Comparison of ENCODE assay signal across 22 cellular contexts in genomic region chr19:20787766-20788165, GRCh38. TPM values are rescaled to one million over a fixed set of nuclear protein-coding genes. Genes with fewer than 3 reads are reported as not detected.
A peak's percentile ranks its signal among the peaks of the same experiment; 100 is the strongest.
DNase-seq lines count a peak whose midpoint lies in the region; ATAC-seq, FAIRE-seq and TF ChIP-seq lines count a peak whose summit lies in the region.
"Had no signal": no experiment of that assay in that cellular context is flagged by ENCODE, and none has a peak within 500 bp of the region (broad histone marks: within the 10 kb centered on the region; RNA-seq: fewer than 3 reads in every experiment).

No MANE protein-coding gene starts in this region.

- intact Hi-C loops in activated naive CD4-positive, alpha-beta T cell treated with anti-CD3 and anti-CD28 coated beads for 36 hours (cut with micrococcal nuclease), result no loop called here
- intact Hi-C loops in activated B cell treated with CpG ODN at 0.5 μM for 24 hours (cut with micrococcal nuclease), result no loop called here
- intact Hi-C loops in HepG2 (cut with micrococcal nuclease; ENCODE audit: unreplicated experiment), result no loop called here

- no peaks in the 10 kb centered on the region for H3K79me2 ChIP-seq in HepG2 (ENCODE audit: insufficient read depth, low read length)

- BruUV-seq in HepG2 (replicated peaks; lab: Mats Ljungman, UMichigan), result no TSS peak

- TF ChIP-seq EP300 in HepG2 (IDR thresholded peaks at IDR 0.05; ENCODE audit: low read depth in 2 of 2, low read length in 2 of 2) (no peak), HepG2 (CRISPR knock-in tag; IDR thresholded peaks at IDR 0.05; ENCODE audit: borderline replicate concordance) (no peak)

- peaks cover 44% of the 10 kb centered on the region for H3K9me3 Mint-ChIP-seq in activated naive CD4-positive, alpha-beta T cell treated with anti-CD3 and anti-CD28 coated beads for 36 hours
- H3K9me3 Mint-ChIP-seq in activated B cell treated with CpG ODN at 0.5 μM for 24 hours, result peaks cover 20% of the 10 kb centered on the region
- H3K9me3 Mint-ChIP-seq in stimulated activated memory B cell treated with anti-CD40 and anti-IgM and Interleukin-4, amounts not matched to agents 10 μg/mL and 1 μg/mL and 100 μg/mL, for 72 hours, result peaks cover 10% of the 10 kb centered on the region
- peaks cover 64% of the 10 kb centered on the region for H3K9me3 Mint-ChIP-seq in activated naive CD8-positive, alpha-beta T cell treated with anti-CD3 and anti-CD28 coated beads, Interleukin-2, amount 50 U/mL, for 24 hours

- TF ChIP-seq CTCF in GM12865 (IDR thresholded peaks at IDR 0.05; ENCODE audit: insufficient read depth, low read depth, low read length, missing control alignments), result no peak
- no peak for TF ChIP-seq CTCF in activated B cell treated with CpG ODN at 0.5 μM for 24 hours (IDR thresholded peaks at IDR 0.05)
- TF ChIP-seq CTCF in HepG2 (CRISPR knock-in tag; IDR thresholded peaks at IDR 0.05), result no peak

- H3K27me3 Mint-ChIP-seq in activated naive CD4-positive, alpha-beta T cell treated with anti-CD3 and anti-CD28 coated beads for 36 hours (ENCODE audit: low read depth), result no peaks in the 10 kb centered on the region
- no peaks in the 10 kb centered on the region for H3K27me3 Mint-ChIP-seq in activated B cell treated with CpG ODN at 0.5 μM for 24 hours
- H3K27me3 Mint-ChIP-seq in stimulated activated memory B cell treated with anti-CD40 and anti-IgM and Interleukin-4, amounts not matched to agents 10 μg/mL and 1 μg/mL and 100 μg/mL, for 72 hours, result no peaks in the 10 kb centered on the region
- no peaks in the 10 kb centered on the region for H3K27me3 Mint-ChIP-seq in activated naive CD8-positive, alpha-beta T cell treated with anti-CD3 and anti-CD28 coated beads, Interleukin-2, amount 50 U/mL, for 24 hours
- H3K27me3 Mint-ChIP-seq: CD4-positive, alpha-beta memory T cell had no signal

- peak; percentile 24 for DNase-seq in activated naive CD4-positive, alpha-beta T cell treated with anti-CD3 and anti-CD28 coated beads for 36 hours
- no peak for DNase-seq in activated naive CD4-positive, alpha-beta T cell (lab: John Stamatoyannopoulos, UW)
- DNase-seq in GM12865 (ENCODE audit: low read depth) (peak; percentile 42), activated B cell treated with CpG ODN at 0.5 μM for 24 hours (no peak), HepG2 (ENCODE audit: low spot score) (no peak)
- no peak for DNase-seq in activated naive CD8-positive, alpha-beta T cell treated with anti-CD3 and anti-CD28 coated beads, Interleukin-2, amount 50 U/mL, for 24 hours
- DNase-seq: CD4-positive, alpha-beta memory T cell; GF-D8; GM23248; H9; HFFc6; KBM-7; NCI-H1092; NCI-H1436; NCI-H1930; NCI-H2227 treated with DMSO at 0.1 percent for 48 hours; NCI-H510A treated with DMSO at 0.1 percent for 48 hours; NCI-H748 treated with DMSO at 0.1 percent for 48 hours; SIG-M5; SK-N-SH had no signal

- no peak overlapping the region for H3K27ac Mint-ChIP-seq in activated naive CD4-positive, alpha-beta T cell treated with anti-CD3 and anti-CD28 coated beads for 36 hours
- H3K27ac Mint-ChIP-seq in activated B cell treated with CpG ODN at 0.5 μM for 24 hours, result peak overlapping the region; percentile 46
- no peak overlapping the region for H3K27ac Mint-ChIP-seq in stimulated activated memory B cell treated with anti-CD40 and anti-IgM and Interleukin-4, amounts not matched to agents 10 μg/mL and 1 μg/mL and 100 μg/mL, for 72 hours
- no peak overlapping the region for H3K27ac Mint-ChIP-seq in activated naive CD8-positive, alpha-beta T cell treated with anti-CD3 and anti-CD28 coated beads, Interleukin-2, amount 50 U/mL, for 24 hours
- H3K27ac Mint-ChIP-seq: CD4-positive, alpha-beta memory T cell; H9; HFFc6 had no signal

- H3K4me1 ChIP-seq in HepG2 (ENCODE audit: insufficient read depth, low read length), result no peaks in the 10 kb centered on the region

- peaks cover 0 to under 1% of the 10 kb centered on the region in 2 experiments; a peak in 1 of 5 replicates for H3K36me3 ChIP-seq in HepG2 (replicated peaks in 1 of 2; ENCODE audit: control insufficient read depth in 1 of 2, insufficient read depth in 2 of 2, low read length in 2 of 2)

- FAIRE-seq in HepG2 (lab: Jason Lieb, UNC), result no peak
- FAIRE-seq: GM12891 had no signal

- CTCF ChIA-PET in activated naive CD4-positive, alpha-beta T cell treated with anti-CD3 and anti-CD28 coated beads for 36 hours (lab: Charles Lee), result no interaction called here
- CTCF ChIA-PET in activated B cell treated with CpG ODN at 0.5 μM for 24 hours (lab: Charles Lee), result no interaction called here
- CTCF ChIA-PET in HepG2 (lab: Yijun Ruan, JAX; ENCODE audit: low intra/inter-chr PET ratio, low total read pairs), result no interaction called here

- no peaks in the 10 kb centered on the region for H4K20me1 ChIP-seq in HepG2 (ENCODE audit: insufficient read depth, low read length)

- H3K4me1 Mint-ChIP-seq in activated naive CD4-positive, alpha-beta T cell treated with anti-CD3 and anti-CD28 coated beads for 36 hours (ENCODE audit: low read depth), result peaks cover 7% of the 10 kb centered on the region
- H3K4me1 Mint-ChIP-seq in activated B cell treated with CpG ODN at 0.5 μM for 24 hours, result peaks cover 11% of the 10 kb centered on the region
- H3K4me1 Mint-ChIP-seq in stimulated activated memory B cell treated with anti-CD40 and anti-IgM and Interleukin-4, amounts not matched to agents 10 μg/mL and 1 μg/mL and 100 μg/mL, for 72 hours, result peaks cover 8% of the 10 kb centered on the region
- peaks cover 10% of the 10 kb centered on the region for H3K4me1 Mint-ChIP-seq in activated naive CD8-positive, alpha-beta T cell treated with anti-CD3 and anti-CD28 coated beads, Interleukin-2, amount 50 U/mL, for 24 hours

- no peak for TF ChIP-seq RAD21 in HepG2 (CRISPR knock-in tag; IDR thresholded peaks at IDR 0.05)

- no peak overlapping the region for H3K4me3 ChIP-seq in GM12865 (ENCODE audit: low read depth, low read length)
- H3K4me3 ChIP-seq in HepG2 (replicated peaks in 1 of 3; ENCODE audit: insufficient read depth in 1 of 3, low read depth in 2 of 3, low read length in 3 of 3), result no peak overlapping the region
- H3K4me3 ChIP-seq: GM23248 had no signal

- ATAC-seq in activated B cell treated with CpG ODN at 0.5 μM for 24 hours (ENCODE audit: low read depth) (peak; percentile 61), HepG2 (no peak)
- peak; percentile 53 for ATAC-seq in stimulated activated memory B cell treated with anti-CD40 and anti-IgM and Interleukin-4, amounts not matched to agents 10 μg/mL and 1 μg/mL and 100 μg/mL, for 72 hours
- no peak for ATAC-seq in activated naive CD8-positive, alpha-beta T cell treated with anti-CD3 and anti-CD28 coated beads, Interleukin-2, amount 50 U/mL, for 24 hours

- no peak overlapping the region for H2AFZ ChIP-seq in HepG2 (ENCODE audit: low read length)
- H2AFZ ChIP-seq: GM23248 had no signal

- H3K27me3 ChIP-seq in HepG2 (ENCODE audit: control insufficient read depth in 1 of 2, insufficient read depth in 2 of 2, low read length in 2 of 2), result no peaks in the 10 kb centered on the region

- peaks cover 74% of the 10 kb centered on the region for H3K36me3 Mint-ChIP-seq in activated naive CD4-positive, alpha-beta T cell treated with anti-CD3 and anti-CD28 coated beads for 36 hours (ENCODE audit: low read depth)
- peaks cover 70% of the 10 kb centered on the region for H3K36me3 Mint-ChIP-seq in activated B cell treated with CpG ODN at 0.5 μM for 24 hours (ENCODE audit: low read depth)
- peaks cover 80% of the 10 kb centered on the region for H3K36me3 Mint-ChIP-seq in stimulated activated memory B cell treated with anti-CD40 and anti-IgM and Interleukin-4, amounts not matched to agents 10 μg/mL and 1 μg/mL and 100 μg/mL, for 72 hours
- H3K36me3 Mint-ChIP-seq in activated naive CD8-positive, alpha-beta T cell treated with anti-CD3 and anti-CD28 coated beads, Interleukin-2, amount 50 U/mL, for 24 hours (ENCODE audit: low read depth), result peaks cover 86% of the 10 kb centered on the region

- no peak for TF ChIP-seq POLR2A in HepG2 (IDR thresholded peaks at IDR 0.05; ENCODE audit: insufficient read depth in 1 of 2, low read depth in 2 of 2, low read length in 2 of 2)

- H3K4me3 Mint-ChIP-seq in activated naive CD4-positive, alpha-beta T cell treated with anti-CD3 and anti-CD28 coated beads for 36 hours, result no peak overlapping the region
- no peak overlapping the region for H3K4me3 Mint-ChIP-seq in activated B cell treated with CpG ODN at 0.5 μM for 24 hours
- H3K4me3 Mint-ChIP-seq in stimulated activated memory B cell treated with anti-CD40 and anti-IgM and Interleukin-4, amounts not matched to agents 10 μg/mL and 1 μg/mL and 100 μg/mL, for 72 hours, result no peak overlapping the region
- H3K4me3 Mint-ChIP-seq in activated naive CD8-positive, alpha-beta T cell treated with anti-CD3 and anti-CD28 coated beads, Interleukin-2, amount 50 U/mL, for 24 hours, result no peak overlapping the region
- H3K4me3 Mint-ChIP-seq: CD4-positive, alpha-beta memory T cell; H9; HFFc6 had no signal

- H3K4me2 ChIP-seq in HepG2 (ENCODE audit: low read depth, low read length), result no peak overlapping the region
- H3K4me2 ChIP-seq: SK-N-SH had no signal

- in situ Hi-C loops in HepG2 (cut with HindIII; ENCODE audit: extremely low pct_ligation_motif_present, low pct_unique_long_range_greater_than_20kb), result no loop called here

- no peaks in the 10 kb centered on the region for H3K9me3 ChIP-seq in HepG2 (ENCODE audit: low read length)
- H3K9me3 ChIP-seq: SK-N-SH had no signal

- H3K27ac ChIP-seq in HepG2 (ENCODE audit: extremely low read length, insufficient read depth, low read length), result no peak overlapping the region
- H3K27ac ChIP-seq: GM23248 had no signal

- POLR2A ChIA-PET in activated B cell treated with CpG ODN at 0.5 μM for 24 hours (lab: Charles Lee) (interaction anchor here (1.0 kb wide), 1 partner anchor 12 kb away, joined by 3 read pairs; the partner anchor contains the start of gene ZNF66), HepG2 (lab: Yijun Ruan, JAX) (no interaction called here)

- no peak overlapping the region for H3K9ac ChIP-seq in HepG2 (ENCODE audit: insufficient read depth, low read depth, low read length)
- H3K9ac ChIP-seq: GM23248, SK-N-SH had no signal

RNA-seq across cellular contexts. Expression of gene ZNF66, which starts 11.7 kb away (rescaled TPM):
- 1 to 10 TPM; 3.9 to 4.9 TPM for total RNA-seq in activated naive CD4-positive, alpha-beta T cell treated with anti-CD3 and anti-CD28 coated beads for 36 hours
- total RNA-seq in activated B cell treated with CpG ODN at 0.5 μM for 24 hours, result 17.5 and 19.1 TPM in 2 replicates
- total RNA-seq in HepG2 (2016; rRNA removed; fragmentation: Illumina TruSeq; extraction: Trizol), result 5.1 and 8.0 TPM in 2 replicates
- 3.3 and 4.6 TPM in 2 replicates for total RNA-seq in HepG2 (2016; cell fraction: cytosol; rRNA removed; fragmentation: Illumina TruSeq; extraction: Trizol; ENCODE audit: low read depth)
- total RNA-seq in HepG2 (2016; cell fraction: insoluble cytoplasmic fraction; rRNA removed; fragmentation: Illumina TruSeq; extraction: Trizol), result 5.6 and 7.1 TPM in 2 replicates
- 2.4 and 3.7 TPM in 2 replicates for total RNA-seq in HepG2 (2016; cell fraction: membrane; rRNA removed; fragmentation: Illumina TruSeq; extraction: Trizol)
- total RNA-seq in HepG2 (2016; cell fraction: nucleus; rRNA removed; fragmentation: Illumina TruSeq; extraction: Trizol), result 15.3 and 16.6 TPM in 2 replicates
- 2.9 and 4.0 TPM in 2 replicates for polyA plus RNA-seq in HepG2 (2011; rRNA removed)
- 3.1 and 3.2 TPM in 2 replicates for polyA plus RNA-seq in HepG2 (2011; cell fraction: cytosol; rRNA removed)
- 3.0 and 4.5 TPM in 2 replicates for polyA plus RNA-seq in HepG2 (2011; cell fraction: nucleus; rRNA removed)
- 1.3 and 1.8 TPM in 2 replicates for polyA plus RNA-seq in HepG2 (2012)
- 0.49 and 0.72 TPM in 2 replicates for polyA plus RNA-seq in HepG2 (2016; cell fraction: cytosol; fragmentation: Illumina TruSeq; extraction: Trizol; ENCODE audit: low read depth)
- polyA plus RNA-seq in HepG2 (2016; cell fraction: insoluble cytoplasmic fraction; fragmentation: Illumina TruSeq; extraction: Trizol; ENCODE audit: low read depth), result 2.7 and 3.3 TPM in 2 replicates
- 0.72 and 1.3 TPM in 2 replicates for polyA plus RNA-seq in HepG2 (2016; cell fraction: membrane; fragmentation: Illumina TruSeq; extraction: Trizol; ENCODE audit: low read depth)
- 7.6 and 10.0 TPM in 2 replicates for polyA plus RNA-seq in HepG2 (2016; cell fraction: nucleus; fragmentation: Illumina TruSeq; extraction: Trizol; ENCODE audit: insufficient read depth, low read depth)
- 4.0 TPM in 1 of 2 replicates, not detected in the other for polyA minus RNA-seq in HepG2 (2011; rRNA and poly(A)+ RNA removed; ENCODE audit: low replicate concordance)
- 1.7 and 2.7 TPM in 2 replicates for polyA minus RNA-seq in HepG2 (2011; cell fraction: cytosol; rRNA and poly(A)+ RNA removed)
- 16.0 and 18.8 TPM in 2 replicates for polyA minus RNA-seq in HepG2 (2011; cell fraction: nucleus; rRNA and poly(A)+ RNA removed)

Comparison
In these comparisons a context has a peak if more than half of its experiments do, and no peak if none do; other contexts are left out.
1. DNase-seq: peak in activated naive CD4-positive, alpha-beta T cell treated with anti-CD3 and anti-CD28 coated beads for 36 hours (single experiment) and GM12865 (single experiment); none in activated naive CD4-positive, alpha-beta T cell (0 of 4), activated B cell treated with CpG ODN at 0.5 μM for 24 hours (single experiment), HepG2 (single experiment) and activated naive CD8-positive, alpha-beta T cell treated with anti-CD3 and anti-CD28 coated beads, Interleukin-2, amount 50 U/mL, for 24 hours (single experiment).
2. ATAC-seq: peak in activated B cell treated with CpG ODN at 0.5 μM for 24 hours (single experiment) and stimulated activated memory B cell treated with anti-CD40 and anti-IgM and Interleukin-4, amounts not matched to agents 10 μg/mL and 1 μg/mL and 100 μg/mL, for 72 hours (single experiment); none in HepG2 (single experiment) and activated naive CD8-positive, alpha-beta T cell treated with anti-CD3 and anti-CD28 coated beads, Interleukin-2, amount 50 U/mL, for 24 hours (single experiment).